ENCODE assay signal across 8 cellular contexts in genomic region chr13:77698211-77699058, GRCh38. TPM values are rescaled to one million over a fixed set of nuclear protein-coding genes. Genes with fewer than 3 reads are reported as not detected.
DNase-seq lines count a peak whose midpoint lies in the region; ATAC-seq and TF ChIP-seq lines count a peak whose summit lies in the region.

No MANE protein-coding gene starts in this region.

- TF ChIP-seq CTCF in GM10248 (IDR thresholded peaks at IDR 0.05; ENCODE audit: control extremely low read depth, extremely low read depth, low read depth, missing control alignments) (peak; percentile 6), GM23338 (conservative IDR thresholded peaks at IDR 0.05; ENCODE audit: low read depth in 2 of 2) (no peak)

- peaks cover 28% of the 10 kb centered on the region for H3K4me1 Mint-ChIP-seq in GM23338
- peaks cover 34% of the 10 kb centered on the region for H3K4me1 Mint-ChIP-seq in central memory CD8-positive, alpha-beta T cell

- H3K4me3 Mint-ChIP-seq in GM23338: peak overlapping the region; percentile 94
- H3K4me3 Mint-ChIP-seq in central memory CD8-positive, alpha-beta T cell: peak overlapping the region; percentile 94

- no peaks in the 10 kb centered on the region for H3K36me3 ChIP-seq in GM23338 (ENCODE audit: insufficient read depth)

- peaks cover 42% of the 10 kb centered on the region for H3K4me1 ChIP-seq in GM23338 (ENCODE audit: insufficient read depth)

- no peak overlapping the region for H3K27ac ChIP-seq in GM23338 (ENCODE audit: low read depth)
- peak overlapping the region; percentile 82 for H3K27ac ChIP-seq in layer of hippocampus (ENCODE audit: low read depth, low read length)

- peaks cover 7% of the 10 kb centered on the region; the same call in 2 of the 3 replicates for H3K36me3 Mint-ChIP-seq in GM23338 (ENCODE audit: low read depth)
- H3K36me3 Mint-ChIP-seq in central memory CD8-positive, alpha-beta T cell (ENCODE audit: insufficient read depth): peaks cover 8% of the 10 kb centered on the region

- peaks cover 31% of the 10 kb centered on the region for H4K20me1 ChIP-seq in GM23338 (replicated peaks; ENCODE audit: insufficient read depth)

- peak overlapping the region; percentile 85 for H3K4me3 ChIP-seq in GM23338

- CTCF ChIA-PET in GM10248 (lab: Yijun Ruan, JAX): interaction anchor here (1.0 to 3.4 kb wide), 14 partner anchors 10 to 205 kb away, joined by 3 to 10 read pairs (median 4); no protein-coding TSS in a partner anchor

- no peaks in the 10 kb centered on the region for H3K9me2 ChIP-seq in GM23338 (ENCODE audit: insufficient read depth)

- peaks cover 13% of the 10 kb centered on the region for H3K27me3 Mint-ChIP-seq in GM23338 (ENCODE audit: insufficient read depth, low read depth, poor library complexity)
- H3K27me3 Mint-ChIP-seq in central memory CD8-positive, alpha-beta T cell: no peaks in the 10 kb centered on the region

- H2AFZ ChIP-seq in GM23338: no peak overlapping the region

- H3K4me2 ChIP-seq in GM23338: peak overlapping the region; percentile 91

- POLR2A ChIA-PET in GM10248 (lab: Yijun Ruan, JAX): no interaction called here

- H3K9me3 Mint-ChIP-seq in GM23338: no peaks in the 10 kb centered on the region; the same call in 2 of the 3 replicates
- H3K9me3 Mint-ChIP-seq in central memory CD8-positive, alpha-beta T cell: no peaks in the 10 kb centered on the region

- no peak overlapping the region for H3K27ac Mint-ChIP-seq in GM23338
- H3K27ac Mint-ChIP-seq in central memory CD8-positive, alpha-beta T cell (ENCODE audit: low read depth): peak overlapping the region; percentile 83

- peak; percentile 45 for DNase-seq in GM10248 (ENCODE audit: extremely low spot score)
- DNase-seq in GM23338 (ENCODE audit: low spot score): peak; percentile 62
- DNase-seq in LoVo (ENCODE audit: low spot score): peak; percentile 25
- DNase-seq in activated CD4-positive, CD25-positive, alpha-beta regulatory T cell treated with anti-CD3 and anti-CD28 coated beads, Interleukin-2, amount 50 U/mL, for 16 hours (ENCODE audit: low read depth, low spot score): peak; percentile 11
- peak; percentile 21 to 33 for DNase-seq in central memory CD8-positive, alpha-beta T cell (ENCODE audit: low spot score in 2 of 2)
- peak in 3 of 4 experiments; percentile 4 to 17 (median 13) for DNase-seq in stimulated activated CD4-positive, alpha-beta T cell treated with anti-CD3 and anti-CD28 coated beads, Interleukin-1b, Interleukin-23, amount 100 ng/mL, for 24 hours (ENCODE audit: low read depth in 4 of 4, low spot score in 1 of 4)
- no peak for DNase-seq in DMS114 treated with DMSO at 0.1 percent for 48 hours (lab: John Stamatoyannopoulos, UW; ENCODE audit: unreplicated experiment)

- peak; percentile 49 for ATAC-seq in GM23338
- peak; percentile 40 for ATAC-seq in central memory CD8-positive, alpha-beta T cell (replicated peaks; ENCODE audit: extremely low read depth, poor library complexity, severe bottlenecking)

- no peaks in the 10 kb centered on the region; the same call in 1 of the 2 replicates for H3K27me3 ChIP-seq in GM23338 (ENCODE audit: insufficient read depth)
- no peaks in the 10 kb centered on the region for H3K27me3 ChIP-seq in layer of hippocampus (ENCODE audit: control insufficient read depth, insufficient read depth, low read length)

- H3F3A ChIP-seq in GM23338 (replicated peaks; ENCODE audit: low read depth): peaks cover 4% of the 10 kb centered on the region

- H3K79me2 ChIP-seq in GM23338 (replicated peaks; ENCODE audit: insufficient read depth): peaks cover 51% of the 10 kb centered on the region

TF ChIP-seq in GM23338, 12 proteins besides CTCF, POLR2A, EP300 and RAD21 (continues in another document):
- no peak for TF ChIP-seq JUNB (IDR thresholded peaks at IDR 0.05; ENCODE audit: unreplicated experiment)
- no peak for TF ChIP-seq EZH2phosphoT487 (IDR thresholded peaks at IDR 0.05; ENCODE audit: unreplicated experiment)
- TF ChIP-seq ETS1 (IDR thresholded peaks at IDR 0.05): no peak
- TF ChIP-seq ZNF462 (CRISPR knock-in tag; IDR thresholded peaks at IDR 0.05): no peak
- no peak for TF ChIP-seq EZH2 (IDR thresholded peaks at IDR 0.05; ENCODE audit: low read depth, unreplicated experiment)
- no peak for TF ChIP-seq POLR2AphosphoS5 (IDR thresholded peaks at IDR 0.05; ENCODE audit: low read depth)
- no peak for TF ChIP-seq ZNF114 (CRISPR knock-in tag; IDR thresholded peaks at IDR 0.05)
- no peak for TF ChIP-seq ZNF331 (CRISPR knock-in tag; IDR thresholded peaks at IDR 0.05; ENCODE audit: low read depth)
- no peak for TF ChIP-seq NANOG (IDR thresholded peaks at IDR 0.05; ENCODE audit: borderline replicate concordance)
- TF ChIP-seq STAT1 (IDR thresholded peaks at IDR 0.05; ENCODE audit: unreplicated experiment): no peak
- no peak for TF ChIP-seq CREB1 (CRISPR knock-in tag; IDR thresholded peaks at IDR 0.05; ENCODE audit: low read depth)

RNA-seq across cellular contexts. Expression of gene SLAIN1, which starts 0.9 kb away (rescaled TPM):
- 44.2 and 65.8 TPM in 2 replicates for total RNA-seq in GM23338 (2014; rRNA removed; shearing (Covaris generic))
- polyA plus RNA-seq in GM23338 (2016; fragmentation: Nextera tagmentation; extraction: Ambion mirVana): 16.3 and 18.5 TPM in 2 replicates
